ENCODE assay signal across 8 cellular contexts in genomic region chr13:21139374-21139773, GRCh38. TPM values are rescaled to one million over a fixed set of nuclear protein-coding genes. Genes with fewer than 3 reads are reported as not detected.
A peak's percentile ranks its signal among the peaks of the same experiment; 100 is the strongest.
DNase-seq lines count a peak whose midpoint lies in the region; ATAC-seq, FAIRE-seq and TF ChIP-seq lines count a peak whose summit lies in the region.

No MANE protein-coding gene starts in this region.

- peak overlapping the region; percentile 94 for H2AFZ ChIP-seq in GM12878 (ENCODE audit: control insufficient read depth, low read depth, low read length)

- no peak for DNase-seq in right atrium auricular region (ENCODE audit: low spot score)
- no peak for DNase-seq in Right ventricle myocardium inferior (ENCODE audit: missing footprints)
- DNase-seq in GM12878 (ENCODE audit: low read depth, low spot score): no peak
- no peak for DNase-seq in mesothelial cell of epicardium (ENCODE audit: low spot score in 2 of 2, unreplicated experiment in 2 of 2)
- no peak for DNase-seq in HPDE6-E6E7 (ENCODE audit: extremely low spot score)

- H4K20me1 ChIP-seq in GM12878 (ENCODE audit: control insufficient read depth, insufficient read depth): no peaks in the 10 kb centered on the region; the same call in 1 of the 2 replicates

- in situ Hi-C loops in GM12878 (cut with MboI): no loop called here

- H3K9me3 ChIP-seq in right atrium auricular region: no peaks in the 10 kb centered on the region
- H3K9me3 ChIP-seq in GM12878 (replicated peaks; ENCODE audit: control insufficient read depth, insufficient read depth, low read length): no peaks in the 10 kb centered on the region

- H3K27me3 Mint-ChIP-seq in mesothelial cell of epicardium (ENCODE audit: low read depth): no peaks in the 10 kb centered on the region

- H3K4me3 ChIP-seq in right atrium auricular region (peak overlapping the region; percentile 73 to 87), GM12878 (peak overlapping the region; percentile 80)

- intact Hi-C loops in Right ventricle myocardium inferior (cut with DNase I): no loop called here
- intact Hi-C loops in GM12878 (cut with micrococcal nuclease; ENCODE audit: unreplicated experiment): no loop called here

- peak overlapping the region; percentile 90 for H3K27ac ChIP-seq in right atrium auricular region
- H3K27ac ChIP-seq in GM12878 (ENCODE audit: control insufficient read depth, insufficient read depth): peak overlapping the region; percentile 95

- no peak for TF ChIP-seq POLR2A in GM12878 (IDR thresholded peaks at IDR 0.05; ENCODE audit: low read depth, low read length)

- H3K9me3 Mint-ChIP-seq in mesothelial cell of epicardium: peaks cover 3% of the 10 kb centered on the region

- peaks cover 23% of the 10 kb centered on the region for H3K4me1 Mint-ChIP-seq in mesothelial cell of epicardium

- no peak for ATAC-seq in Right ventricle myocardium inferior
- ATAC-seq in GM12878: peak; percentile 4; the same call in 1 of the 3 replicates
- ATAC-seq in GM21737 (IDR thresholded peaks at IDR 0.05; ENCODE audit: unreplicated experiment): no peak
- ATAC-seq in HG03095 (IDR thresholded peaks at IDR 0.05; ENCODE audit: unreplicated experiment): no peak
- ATAC-seq in GM19455 (IDR thresholded peaks at IDR 0.05; ENCODE audit: unreplicated experiment): no peak

- SMC1A ChIA-PET in GM12878 (lab: Charles Lee; ENCODE audit: uncharacterized antibody, unreplicated experiment): no interaction called here

- no peak for TF ChIP-seq RAD21 in GM12878 (IDR thresholded peaks at IDR 0.05; ENCODE audit: insufficient read depth, low read depth, low read length)

- peaks cover 0 to 37% of the 10 kb centered on the region in 2 donors for H3K4me1 ChIP-seq in right atrium auricular region
- no peaks in the 10 kb centered on the region; the same call in 1 of the 2 replicates for H3K4me1 ChIP-seq in GM12878 (ENCODE audit: control insufficient read depth, insufficient read depth, low read length)

- CTCF ChIA-PET in GM12878 (lab: Yijun Ruan, JAX): no interaction called here

- no peaks in the 10 kb centered on the region for H3K27me3 ChIP-seq in right atrium auricular region
- H3K27me3 ChIP-seq in GM12878 (replicated peaks in 1 of 2; ENCODE audit: control insufficient read depth in 2 of 2, insufficient read depth in 2 of 2, low read length in 1 of 2): no peaks in the 10 kb centered on the region

- peak overlapping the region; percentile 98 for H3K27ac Mint-ChIP-seq in mesothelial cell of epicardium

- H3K4me2 ChIP-seq in GM12878 (ENCODE audit: control insufficient read depth, insufficient read depth): peak overlapping the region; percentile 88

- POLR2A ChIA-PET in GM12878 (lab: Charles Lee): no interaction called here

- RAD21 ChIA-PET in GM12878 (lab: Charles Lee; ENCODE audit: unreplicated experiment): no interaction called here

- peaks cover 33% of the 10 kb centered on the region for H3K79me2 ChIP-seq in GM12878 (ENCODE audit: control insufficient read depth, insufficient read depth, low read length)

- no TSS peak for BruUV-seq in GM12878 (replicated peaks; lab: Mats Ljungman, UMichigan)

- TF ChIP-seq CTCF in right atrium auricular region (IDR thresholded peaks at IDR 0.05) (no peak), GM12878 (IDR thresholded peaks at IDR 0.05 in 2 of 3, conservative IDR thresholded peaks at IDR 0.05 in 1 of 3; ENCODE audit: control insufficient read depth in 2 of 3, extremely low read depth in 1 of 3, insufficient read depth in 1 of 3, low read depth in 3 of 3, low read length in 3 of 3) (no peak), mesothelial cell of epicardium (IDR thresholded peaks at IDR 0.05; ENCODE audit: unreplicated experiment) (no peak)

- peak overlapping the region; percentile 91 for H3K9ac ChIP-seq in GM12878 (ENCODE audit: control insufficient read depth, insufficient read depth, low read length)

- 96% methylated on average over 12 of the region's 12 CpGs for WGBS in GM12878 (ENCODE audit: insufficient coverage, insufficient replicate concordance, low lambda C conversion rate, missing lambda C conversion rate)

- H3K4me3 Mint-ChIP-seq in mesothelial cell of epicardium: peak overlapping the region; percentile 98

- H3K36me3 Mint-ChIP-seq in mesothelial cell of epicardium: peaks cover 15% of the 10 kb centered on the region

- no peak for FAIRE-seq in GM12878 (lab: Jason Lieb, UNC)

- no peak for TF ChIP-seq EP300 in GM12878 (IDR thresholded peaks at IDR 0.05; ENCODE audit: borderline replicate concordance in 1 of 2, control insufficient read depth in 1 of 2, low read depth in 2 of 2, low read length in 2 of 2)

- no peaks in the 10 kb centered on the region for H3K36me3 ChIP-seq in right atrium auricular region
- peaks cover 0 to 10% of the 10 kb centered on the region in 2 experiments; a peak in 2 of 4 replicates for H3K36me3 ChIP-seq in GM12878 (ENCODE audit: control insufficient read depth in 2 of 2, insufficient read depth in 2 of 2, low read length in 1 of 2)

TF ChIP-seq in GM12878, 131 proteins besides CTCF, POLR2A, EP300 and RAD21 (continues in another document):
- TF ChIP-seq NFYA (IDR thresholded peaks at IDR 0.05; ENCODE audit: borderline replicate concordance, low read depth, low read length): no peak
- TF ChIP-seq CREM (IDR thresholded peaks at IDR 0.05; ENCODE audit: low read depth): no peak
- TF ChIP-seq JUND (IDR thresholded peaks at IDR 0.05; ENCODE audit: low read depth, low read length): no peak

RNA-seq across cellular contexts. Expression of gene SAP18, which starts 0.5 kb away (rescaled TPM):
- total RNA-seq in right atrium auricular region: 10 to 100 TPM; 57.5 to 74.8 TPM
- 277 TPM for total RNA-seq in Right ventricle myocardium inferior
- 44.2 and 45.7 TPM in 2 replicates for total RNA-seq in GM12878 (2013; cell fraction: nucleolus; rRNA removed)
- total RNA-seq in GM12878 (2014; rRNA removed): 56.5 and 56.6 TPM in 2 replicates
- 78.4 and 80.9 TPM in 2 replicates for total RNA-seq in GM12878 (2014; rRNA removed; fragmentation: Illumina TruSeq; extraction: Trizol)
- total RNA-seq in GM12878 (2021): 212 and 222 TPM in 2 replicates
- polyA plus RNA-seq in GM12878 (2011; ENCODE audit: low read depth): 118 TPM
- 164 and 210 TPM in 2 replicates for polyA plus RNA-seq in GM12878 (2011; rRNA removed)
- polyA plus RNA-seq in GM12878 (2011; cell fraction: cytosol; rRNA removed): 32.0 and 38.7 TPM in 2 replicates
- 32.8 and 34.8 TPM in 2 replicates for polyA plus RNA-seq in GM12878 (2011; cell fraction: nucleus; rRNA removed)
- 104 and 119 TPM in 2 replicates for polyA plus RNA-seq in GM12878 (2012)
- 67.6 and 91.4 TPM in 2 replicates for polyA plus RNA-seq in GM12878 (2014; fragmentation: Illumina TruSeq; extraction: Trizol)
- polyA plus RNA-seq in GM12878 (2014; fragmentation: Nextera tagmentation; extraction: Ambion mirVana): 100 to 1,000 TPM; 537 to 546 TPM
- polyA plus RNA-seq in GM12878 (2014; rRNA removed): 76.5 and 84.8 TPM in 2 replicates
- 100 to 1,000 TPM; 490 to 548 TPM for polyA plus RNA-seq in GM12878 (2016; fragmentation: Nextera tagmentation; extraction: Ambion mirVana)
- polyA minus RNA-seq in GM12878 (2011; rRNA and poly(A)+ RNA removed): 14.0 and 16.0 TPM in 2 replicates
- 6.5 and 7.9 TPM in 2 replicates for polyA minus RNA-seq in GM12878 (2011; cell fraction: cytosol; rRNA and poly(A)+ RNA removed)
- polyA minus RNA-seq in GM12878 (2011; cell fraction: nucleus; rRNA and poly(A)+ RNA removed): 19.8 and 27.9 TPM in 2 replicates
- 166 to 188 TPM (median 181 TPM) in 3 replicates for total RNA-seq in mesothelial cell of epicardium

RNA-seq across cellular contexts. Expression of gene SKA3, which starts 37.0 kb away (rescaled TPM):
- total RNA-seq in right atrium auricular region: 1 to 10 TPM in 1 of 2 donors, not detected in 1; 2.0 TPM
- 0.38 TPM for total RNA-seq in Right ventricle myocardium inferior
- 13.3 and 17.5 TPM in 2 replicates for total RNA-seq in GM12878 (2013; cell fraction: nucleolus; rRNA removed)
- 24.5 and 28.0 TPM in 2 replicates for total RNA-seq in GM12878 (2014; rRNA removed)
- total RNA-seq in GM12878 (2014; rRNA removed; fragmentation: Illumina TruSeq; extraction: Trizol): 26.2 and 27.1 TPM in 2 replicates
- total RNA-seq in GM12878 (2021): 25.7 and 26.2 TPM in 2 replicates
- 8.0 TPM for polyA plus RNA-seq in GM12878 (2011; ENCODE audit: low read depth)
- 27.0 and 45.3 TPM in 2 replicates for polyA plus RNA-seq in GM12878 (2011; rRNA removed)
- 11.5 and 14.1 TPM in 2 replicates for polyA plus RNA-seq in GM12878 (2011; cell fraction: cytosol; rRNA removed)
- polyA plus RNA-seq in GM12878 (2011; cell fraction: nucleus; rRNA removed): 9.8 and 11.4 TPM in 2 replicates
- polyA plus RNA-seq in GM12878 (2012): 8.7 and 12.4 TPM in 2 replicates
- polyA plus RNA-seq in GM12878 (2014; fragmentation: Illumina TruSeq; extraction: Trizol): 36.3 and 41.8 TPM in 2 replicates
- polyA plus RNA-seq in GM12878 (2014; fragmentation: Nextera tagmentation; extraction: Ambion mirVana): 10 to 100 TPM; 13.5 to 15.1 TPM
- 21.6 and 25.4 TPM in 2 replicates for polyA plus RNA-seq in GM12878 (2014; rRNA removed)
- 10 to 100 TPM; 59.0 to 69.7 TPM for polyA plus RNA-seq in GM12878 (2016; fragmentation: Nextera tagmentation; extraction: Ambion mirVana)
- 16.7 and 22.7 TPM in 2 replicates for polyA minus RNA-seq in GM12878 (2011; rRNA and poly(A)+ RNA removed)
- 13.9 and 17.0 TPM in 2 replicates for polyA minus RNA-seq in GM12878 (2011; cell fraction: cytosol; rRNA and poly(A)+ RNA removed)
- 6.5 and 7.5 TPM in 2 replicates for polyA minus RNA-seq in GM12878 (2011; cell fraction: nucleus; rRNA and poly(A)+ RNA removed)
- 8.8 to 13.7 TPM (median 9.3 TPM) in 3 replicates for total RNA-seq in mesothelial cell of epicardium

RNA-seq across cellular contexts. Expression of gene MRPL57, which starts 37.1 kb away (rescaled TPM):
- 10 to 100 TPM; 31.3 to 35.6 TPM for total RNA-seq in right atrium auricular region
- total RNA-seq in Right ventricle myocardium inferior: 22.3 TPM
- total RNA-seq in GM12878 (2013; cell fraction: nucleolus; rRNA removed): 10.1 and 10.7 TPM in 2 replicates
- total RNA-seq in GM12878 (2014; rRNA removed): 50.3 and 60.3 TPM in 2 replicates
- 14.3 and 16.5 TPM in 2 replicates for total RNA-seq in GM12878 (2014; rRNA removed; fragmentation: Illumina TruSeq; extraction: Trizol)
- total RNA-seq in GM12878 (2021): 23.9 and 26.0 TPM in 2 replicates
- polyA plus RNA-seq in GM12878 (2011; ENCODE audit: low read depth): 7.4 TPM
- polyA plus RNA-seq in GM12878 (2011; rRNA removed): 15.6 and 20.2 TPM in 2 replicates
- polyA plus RNA-seq in GM12878 (2011; cell fraction: cytosol; rRNA removed): 11.3 and 16.7 TPM in 2 replicates
- polyA plus RNA-seq in GM12878 (2011; cell fraction: nucleus; rRNA removed): 10.8 and 14.2 TPM in 2 replicates
- polyA plus RNA-seq in GM12878 (2012): 20.7 TPM in 2 replicates
- 8.1 and 10.5 TPM in 2 replicates for polyA plus RNA-seq in GM12878 (2014; fragmentation: Illumina TruSeq; extraction: Trizol)
- 10 to 100 TPM; 13.2 to 25.8 TPM for polyA plus RNA-seq in GM12878 (2014; fragmentation: Nextera tagmentation; extraction: Ambion mirVana)
- 47.5 and 54.4 TPM in 2 replicates for polyA plus RNA-seq in GM12878 (2014; rRNA removed)
- polyA plus RNA-seq in GM12878 (2016; fragmentation: Nextera tagmentation; extraction: Ambion mirVana): 10 to 100 TPM; 87.5 to 90.6 TPM
- 3.3 and 4.9 TPM in 2 replicates for polyA minus RNA-seq in GM12878 (2011; rRNA and poly(A)+ RNA removed)
- polyA minus RNA-seq in GM12878 (2011; cell fraction: cytosol; rRNA and poly(A)+ RNA removed): 4.2 and 5.1 TPM in 2 replicates
- 4.7 and 8.7 TPM in 2 replicates for polyA minus RNA-seq in GM12878 (2011; cell fraction: nucleus; rRNA and poly(A)+ RNA removed)
- 15.6 to 17.1 TPM (median 16.8 TPM) in 3 replicates for total RNA-seq in mesothelial cell of epicardium
